15 cellular contexts compared by ENCODE assay signal in the genomic region with DNA sequence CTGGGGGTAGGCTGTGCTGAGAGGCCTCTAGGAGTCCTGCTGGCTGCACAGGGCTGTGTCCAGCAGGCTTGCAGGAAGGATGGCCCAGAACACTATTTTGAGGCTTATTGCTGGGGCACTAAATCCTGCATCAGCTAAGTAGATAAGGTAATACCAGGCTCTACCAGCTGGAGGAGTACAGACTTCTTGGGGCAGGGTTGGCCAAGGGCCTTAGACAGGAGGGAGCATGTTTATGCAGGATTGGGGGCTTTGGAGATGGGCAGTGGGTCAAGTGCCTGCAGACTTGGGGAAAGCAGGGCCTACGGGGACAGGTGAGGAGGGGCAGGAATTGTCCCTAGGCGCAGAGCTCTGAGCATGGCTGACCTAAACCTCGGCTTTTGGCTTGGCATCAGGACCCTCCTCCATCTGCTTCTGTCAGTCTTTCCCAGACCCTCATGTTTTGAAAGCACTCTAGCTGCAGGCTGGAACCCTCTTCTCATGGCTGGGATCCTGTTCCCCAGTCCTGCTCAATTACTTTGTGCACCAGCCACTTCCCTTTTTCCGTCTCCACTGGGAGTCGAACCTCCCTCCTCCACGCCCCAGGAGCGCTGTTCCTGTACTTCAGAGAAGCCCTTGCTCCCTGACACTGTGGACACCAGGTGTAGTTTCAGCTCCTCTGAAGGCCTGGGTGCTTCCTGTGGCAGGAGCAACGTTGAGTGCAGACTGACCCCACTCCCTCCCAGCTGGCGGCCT.
DNase-seq lines count a peak whose midpoint lies in the region; ATAC-seq and TF ChIP-seq lines count a peak whose summit lies in the region.
"Had no signal": no experiment of that assay in that cellular context is flagged by ENCODE, and none has a peak within 500 bp of the region (broad histone marks: within the 10 kb centered on the region; RNA-seq: fewer than 3 reads in every experiment).

No MANE protein-coding gene starts in this region.

- H3F3A ChIP-seq in GM23338 (replicated peaks; ENCODE audit: low read depth) = no peaks in the 10 kb centered on the region

- H3K36me3 ChIP-seq in GM23338 (ENCODE audit: insufficient read depth) (no peaks in the 10 kb centered on the region; the same call in 1 of the 2 replicates), RWPE2 (ENCODE audit: low read depth) (no peaks in the 10 kb centered on the region), prostate gland (no peaks in the 10 kb centered on the region), suprapubic skin (no peaks in the 10 kb centered on the region)
- H3K36me3 ChIP-seq: SJSA1, spleen had no signal

- H3K27me3 ChIP-seq in GM23338 (ENCODE audit: insufficient read depth) (no peaks in the 10 kb centered on the region), RWPE2 (ENCODE audit: insufficient read depth, poor library complexity, severe bottlenecking) (no peaks in the 10 kb centered on the region), prostate gland (replicated peaks; ENCODE audit: insufficient read depth) (no peaks in the 10 kb centered on the region), suprapubic skin (no peaks in the 10 kb centered on the region)
- H3K27me3 ChIP-seq: SJSA1, spleen had no signal

- H3K27ac ChIP-seq in GM23338 (ENCODE audit: low read depth) = no peak overlapping the region
- no peak overlapping the region for H3K27ac ChIP-seq in RWPE2 (ENCODE audit: poor library complexity, severe bottlenecking)
- no peak overlapping the region for H3K27ac ChIP-seq in prostate gland
- no peak overlapping the region for H3K27ac ChIP-seq in suprapubic skin
- H3K27ac ChIP-seq: SJSA1, spleen had no signal

- H2AFZ ChIP-seq in GM23338 = peak overlapping the region; percentile 66

- intact Hi-C loops in prostate gland (cut with DNase I) = no loop called here

- H3K9me2 ChIP-seq in GM23338 (ENCODE audit: insufficient read depth) = peaks cover 3% of the 10 kb centered on the region; the same call in 1 of the 2 replicates

- H3K4me1 ChIP-seq in GM23338 (ENCODE audit: insufficient read depth) = no peaks in the 10 kb centered on the region
- no peaks in the 10 kb centered on the region for H3K4me1 ChIP-seq in RWPE2 (ENCODE audit: insufficient read depth, poor library complexity, severe bottlenecking)
- H3K4me1 ChIP-seq in prostate gland (replicated peaks) = no peaks in the 10 kb centered on the region
- no peaks in the 10 kb centered on the region for H3K4me1 ChIP-seq in suprapubic skin

- TF ChIP-seq CTCF in GM23338 (conservative IDR thresholded peaks at IDR 0.05; ENCODE audit: low read depth in 2 of 2) (peak; percentile 47 to 48), RWPE2 (IDR thresholded peaks at IDR 0.05; ENCODE audit: poor library complexity, severe bottlenecking) (peak; percentile 8), fibroblast of pulmonary artery (IDR thresholded peaks at IDR 0.05; ENCODE audit: low read length, missing control alignments) (peak; percentile 38), prostate gland (IDR thresholded peaks at IDR 0.05) (no peak), suprapubic skin (IDR thresholded peaks at IDR 0.05) (no peak)

- no peaks in the 10 kb centered on the region for H4K20me1 ChIP-seq in GM23338 (replicated peaks; ENCODE audit: insufficient read depth)

- ATAC-seq in GM23338 = peak; percentile 94
- peak; percentile 38; the same call in 1 of the 3 replicates for ATAC-seq in RWPE2 (ENCODE audit: low read depth)
- ATAC-seq in activated T-cell treated with anti-CD3 and anti-CD28 coated beads, Interleukin-2, amount 50 U/mL, for 4 hours = no peak

- H3K9me3 Mint-ChIP-seq in GM23338 = peaks cover 10% of the 10 kb centered on the region
- peaks cover 6% of the 10 kb centered on the region for H3K9me3 Mint-ChIP-seq in activated T-cell treated with anti-CD3 and anti-CD28 coated beads, Interleukin-2, amount 50 U/mL, for 4 hours
- H3K9me3 Mint-ChIP-seq: activated CD4-positive, alpha-beta T cell treated with anti-CD3 and anti-CD28 coated beads, Interleukin-2, amount 10 ng/mL, durations not matched to agents 7 days and 5 days had no signal

- TF ChIP-seq EP300 in suprapubic skin (IDR thresholded peaks at IDR 0.05) = no peak

- in situ Hi-C loops in ACHN (cut with HindIII; ENCODE audit: low pct_ligation_motif_present, low pct_unique_long_range_greater_than_20kb, low sequenced_read_pairs) = no loop called here

- no peak overlapping the region for H3K4me3 ChIP-seq in GM23338
- no peak overlapping the region for H3K4me3 ChIP-seq in RWPE2 (ENCODE audit: severe bottlenecking)
- no peak overlapping the region for H3K4me3 ChIP-seq in fibroblast of pulmonary artery (replicated peaks; ENCODE audit: low read depth, low read length)
- no peak overlapping the region for H3K4me3 ChIP-seq in prostate gland
- no peak overlapping the region for H3K4me3 ChIP-seq in suprapubic skin
- H3K4me3 ChIP-seq: SJSA1, spleen had no signal

- H3K4me1 Mint-ChIP-seq in GM23338 = no peaks in the 10 kb centered on the region; the same call in 1 of the 3 replicates
- no peaks in the 10 kb centered on the region for H3K4me1 Mint-ChIP-seq in activated T-cell treated with anti-CD3 and anti-CD28 coated beads, Interleukin-2, amount 50 U/mL, for 4 hours (ENCODE audit: low read depth)
- H3K4me1 Mint-ChIP-seq: activated CD4-positive, alpha-beta T cell treated with anti-CD3 and anti-CD28 coated beads, Interleukin-2, amount 10 ng/mL, durations not matched to agents 7 days and 5 days; CD4-positive, alpha-beta memory T cell had no signal

- no peak overlapping the region for H3K4me2 ChIP-seq in GM23338

- H3K4me3 Mint-ChIP-seq in GM23338 = no peak overlapping the region
- no peak overlapping the region for H3K4me3 Mint-ChIP-seq in activated T-cell treated with anti-CD3 and anti-CD28 coated beads, Interleukin-2, amount 50 U/mL, for 4 hours
- H3K4me3 Mint-ChIP-seq: activated CD4-positive, alpha-beta T cell treated with anti-CD3 and anti-CD28 coated beads, Interleukin-2, amount 10 ng/mL, durations not matched to agents 7 days and 5 days; CD4-positive, alpha-beta memory T cell had no signal

- TF ChIP-seq POLR2A in prostate gland (IDR thresholded peaks at IDR 0.05) (no peak), suprapubic skin (IDR thresholded peaks at IDR 0.05) (no peak)

- H3K9me3 ChIP-seq in RWPE2 (ENCODE audit: severe bottlenecking) (no peaks in the 10 kb centered on the region), prostate gland (no peaks in the 10 kb centered on the region), suprapubic skin (no peaks in the 10 kb centered on the region)

- peak; percentile 7 for DNase-seq in ACHN
- DNase-seq in GM23338 (ENCODE audit: low spot score) = peak; percentile 73
- no peak for DNase-seq in RWPE2 (ENCODE audit: low spot score)
- peak; percentile 17 for DNase-seq in fibroblast of pulmonary artery (ENCODE audit: low read depth)
- DNase-seq in NOMO-1 treated with DMSO at 0.1 percent for 48 hours (lab: John Stamatoyannopoulos, UW; ENCODE audit: unreplicated experiment) = no peak
- DNase-seq in prostate gland (ENCODE audit: low spot score) = no peak
- DNase-seq in suprapubic skin (ENCODE audit: low spot score in 2 of 2) = no peak
- no peak for DNase-seq in activated T-cell treated with anti-CD3 and anti-CD28 coated beads, Interleukin-2, amount 50 U/mL, for 4 hours
- DNase-seq: activated CD4-positive, alpha-beta T cell treated with anti-CD3 and anti-CD28 coated beads, Interleukin-2, amount 10 ng/mL, durations not matched to agents 7 days and 5 days; activated naive CD4-positive, alpha-beta T cell treated with anti-CD3 and anti-CD28 coated beads, Interleukin-2, amount 50 U/mL, for 16 hours; CD4-positive, alpha-beta memory T cell; hippocampal formation; NCI-H2029 treated with DMSO at 0.1 percent for 48 hours; spleen had no signal

- peaks cover 5% of the 10 kb centered on the region; the same call in 1 of the 3 replicates for H3K36me3 Mint-ChIP-seq in GM23338 (ENCODE audit: low read depth)
- H3K36me3 Mint-ChIP-seq in activated T-cell treated with anti-CD3 and anti-CD28 coated beads, Interleukin-2, amount 50 U/mL, for 4 hours (ENCODE audit: insufficient read depth) = no peaks in the 10 kb centered on the region
- H3K36me3 Mint-ChIP-seq: CD4-positive, alpha-beta memory T cell had no signal

- H3K27ac Mint-ChIP-seq in GM23338 = 0 out of 2 replicates have a peak overlapping the region, but pooled peaks have one; percentile 72
- H3K27ac Mint-ChIP-seq: activated CD4-positive, alpha-beta T cell treated with anti-CD3 and anti-CD28 coated beads, Interleukin-2, amount 10 ng/mL, durations not matched to agents 7 days and 5 days; CD4-positive, alpha-beta memory T cell had no signal

- H3K27me3 Mint-ChIP-seq in GM23338 (ENCODE audit: insufficient read depth, low read depth, poor library complexity) = peaks cover 13% of the 10 kb centered on the region
- H3K27me3 Mint-ChIP-seq in activated T-cell treated with anti-CD3 and anti-CD28 coated beads, Interleukin-2, amount 50 U/mL, for 4 hours (ENCODE audit: low read depth) = peaks cover 5% of the 10 kb centered on the region

- 87% methylated on average over 9 of the region's 9 CpGs for WGBS in prostate gland
- WGBS in suprapubic skin = 90% methylated on average over 9 of the region's 9 CpGs

- no peaks in the 10 kb centered on the region for H3K79me2 ChIP-seq in GM23338 (replicated peaks; ENCODE audit: insufficient read depth)

Comparison
In these comparisons a context has a peak if more than half of its experiments do, and no peak if none do; other contexts are left out.
1. DNase-seq: peak in ACHN (single experiment), GM23338 (single experiment) and fibroblast of pulmonary artery (single experiment); none in RWPE2 (single experiment), NOMO-1 treated with DMSO at 0.1 percent for 48 hours (single experiment), prostate gland (single experiment), suprapubic skin (0 of 2) and activated T-cell treated with anti-CD3 and anti-CD28 coated beads, Interleukin-2, amount 50 U/mL, for 4 hours (single experiment).
2. ATAC-seq: peak in GM23338 (single experiment) and RWPE2 (single experiment); none in activated T-cell treated with anti-CD3 and anti-CD28 coated beads, Interleukin-2, amount 50 U/mL, for 4 hours (0 of 2).
3. CTCF ChIP-seq: peak in GM23338 (2 of 2), RWPE2 (single experiment) and fibroblast of pulmonary artery (single experiment); none in prostate gland (0 of 4) and suprapubic skin (0 of 2).